Comparison of ENCODE assay signal across 1 cellular context in genomic region chr6:43268348-43268685, GRCh38.
TF ChIP-seq lines count a peak whose summit lies in the region.

No MANE protein-coding gene starts in this region.

TF ChIP-seq in SK-N-SH, 30 proteins besides CTCF, POLR2A, EP300 and RAD21 (continued from another document):
- TF ChIP-seq REST (IDR thresholded peaks at IDR 0.05; ENCODE audit: low read depth, low read length) = no peak
- TF ChIP-seq MEF2A (IDR thresholded peaks at IDR 0.05; ENCODE audit: borderline replicate concordance, low read depth) = no peak
- TF ChIP-seq TCF12 (IDR thresholded peaks at IDR 0.05) = no peak
